Comparison of ENCODE assay signal across 9 cellular contexts in the genomic region with DNA sequence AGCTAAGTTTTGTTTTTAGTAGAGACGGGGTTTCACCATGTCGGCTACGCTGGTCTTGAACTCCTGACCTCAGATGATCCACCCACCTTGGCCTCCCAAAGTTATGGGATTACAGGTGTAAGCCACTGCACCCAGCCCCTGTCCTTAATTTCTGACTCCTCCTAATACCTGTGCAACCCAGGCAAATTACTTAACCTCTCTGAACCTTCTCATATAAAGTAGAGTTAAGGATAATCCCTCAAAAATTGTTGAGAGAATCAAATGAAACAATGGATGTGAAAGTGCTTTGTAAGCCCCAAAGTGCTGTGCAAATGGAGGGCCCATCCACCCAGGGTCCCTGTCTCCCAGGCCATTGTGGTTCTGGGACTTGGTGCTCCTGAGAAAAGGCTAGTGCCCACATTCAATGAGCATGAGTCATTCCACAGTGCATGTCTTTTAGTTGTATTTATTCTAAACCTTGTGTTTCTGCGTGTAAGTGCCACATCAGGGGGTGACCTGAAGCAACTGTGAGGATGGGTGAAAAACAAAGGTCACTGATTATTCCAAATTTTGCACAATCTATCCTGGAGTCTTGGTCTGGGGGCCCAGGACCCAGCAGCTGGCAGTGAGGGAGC.
DNase-seq lines count a peak whose midpoint lies in the region; ATAC-seq, FAIRE-seq and TF ChIP-seq lines count a peak whose summit lies in the region.
"Had no signal": no experiment of that assay in that cellular context is flagged by ENCODE, and none has a peak within 500 bp of the region (broad histone marks: within the 10 kb centered on the region; RNA-seq: fewer than 3 reads in every experiment).

No MANE protein-coding gene starts in this region.

- DNase-seq in GM03348 (ENCODE audit: low spot score) (peak; percentile 42), RCC 7860 (ENCODE audit: low spot score) (peak; percentile 49), fibroblast of lung (ENCODE audit: low read depth in 2 of 2) (peak; percentile 31 to 61), occipital lobe (lab: John Stamatoyannopoulos, UW) (no peak), GDM1 (lab: John Stamatoyannopoulos, UW) (no peak)
- DNase-seq in stimulated activated effector memory CD8-positive, alpha-beta T cell treated with anti-CD3 and anti-CD28 coated beads, Interleukin-12 subunit alpha, Interleukin-12 subunit beta, amount 100 ng/mL, for 72 hours (ENCODE audit: low spot score in 2 of 2) = no peak
- DNase-seq in activated CD4-positive, CD25-positive, alpha-beta regulatory T cell (lab: John Stamatoyannopoulos, UW) = no peak

- peaks cover 18% of the 10 kb centered on the region for H3K4me1 ChIP-seq in fibroblast of lung (ENCODE audit: control insufficient read depth, extremely low read depth, insufficient read depth, low read length)

- no peak overlapping the region for H2AFZ ChIP-seq in fibroblast of lung (ENCODE audit: low read length)

- ATAC-seq in stimulated activated effector memory CD8-positive, alpha-beta T cell treated with anti-CD3 and anti-CD28 coated beads, Interleukin-12 subunit alpha, Interleukin-12 subunit beta, amount 100 ng/mL, for 72 hours = peak; percentile 35
- no peak for ATAC-seq in GM18517 (IDR thresholded peaks at IDR 0.05; ENCODE audit: unreplicated experiment)

- H3K4me3 Mint-ChIP-seq in stimulated activated effector memory CD8-positive, alpha-beta T cell treated with anti-CD3 and anti-CD28 coated beads, Interleukin-12 subunit alpha, Interleukin-12 subunit beta, amount 100 ng/mL, for 72 hours = peak overlapping the region; percentile 32

- H3K4me3 ChIP-seq in fibroblast of lung (replicated peaks in 1 of 4; ENCODE audit: control extremely low read depth in 1 of 4, insufficient read depth in 1 of 4, low read depth in 3 of 4, low read length in 4 of 4) = no peak overlapping the region
- H3K4me3 ChIP-seq: Peyer's patch had no signal

- H3K27me3 ChIP-seq in fibroblast of lung (ENCODE audit: control insufficient read depth, insufficient read depth, low read length) = no peaks in the 10 kb centered on the region
- H3K27me3 ChIP-seq: Peyer's patch had no signal

- H3K9ac ChIP-seq in fibroblast of lung (ENCODE audit: insufficient read depth, low read length) = no peak overlapping the region

- no peak for TF ChIP-seq CTCF in fibroblast of lung (conservative IDR thresholded peaks at IDR 0.05 in 1 of 2, IDR thresholded peaks at IDR 0.05 in 1 of 2; ENCODE audit: low read depth in 1 of 2, low read length in 2 of 2)

- H3K9me3 Mint-ChIP-seq in stimulated activated effector memory CD8-positive, alpha-beta T cell treated with anti-CD3 and anti-CD28 coated beads, Interleukin-12 subunit alpha, Interleukin-12 subunit beta, amount 100 ng/mL, for 72 hours = no peaks in the 10 kb centered on the region

- H3K36me3 Mint-ChIP-seq in stimulated activated effector memory CD8-positive, alpha-beta T cell treated with anti-CD3 and anti-CD28 coated beads, Interleukin-12 subunit alpha, Interleukin-12 subunit beta, amount 100 ng/mL, for 72 hours = peaks cover 8% of the 10 kb centered on the region

- H3K79me2 ChIP-seq in fibroblast of lung (ENCODE audit: control insufficient read depth, insufficient read depth, low read length) = no peaks in the 10 kb centered on the region

- peak overlapping the region; percentile 70 for H3K27ac ChIP-seq in fibroblast of lung (ENCODE audit: insufficient read depth, low read length)

- H3K27ac Mint-ChIP-seq in stimulated activated effector memory CD8-positive, alpha-beta T cell treated with anti-CD3 and anti-CD28 coated beads, Interleukin-12 subunit alpha, Interleukin-12 subunit beta, amount 100 ng/mL, for 72 hours = peak overlapping the region; percentile 80

- H3K4me1 Mint-ChIP-seq in stimulated activated effector memory CD8-positive, alpha-beta T cell treated with anti-CD3 and anti-CD28 coated beads, Interleukin-12 subunit alpha, Interleukin-12 subunit beta, amount 100 ng/mL, for 72 hours = peaks cover 52% of the 10 kb centered on the region

- H4K20me1 ChIP-seq in fibroblast of lung (ENCODE audit: control insufficient read depth, extremely low read depth, insufficient read depth, low read length) = no peaks in the 10 kb centered on the region

- no peaks in the 10 kb centered on the region for H3K36me3 ChIP-seq in fibroblast of lung (ENCODE audit: control insufficient read depth, insufficient read depth, low read length)
- H3K36me3 ChIP-seq: Peyer's patch had no signal

- H3K9me3 ChIP-seq in fibroblast of lung (ENCODE audit: control insufficient read depth, insufficient read depth, low read depth, low read length) = no peaks in the 10 kb centered on the region
- H3K9me3 ChIP-seq: Peyer's patch had no signal

- no peak for FAIRE-seq in RCC 7860 (lab: Jason Lieb, UNC)

- no peak overlapping the region for H3K4me2 ChIP-seq in fibroblast of lung (ENCODE audit: extremely low read depth, insufficient read depth, low read length)

Comparison
In these comparisons a context has a peak if more than half of its experiments do, and no peak if none do; other contexts are left out.
1. DNase-seq: peak in GM03348 (single experiment), RCC 7860 (single experiment) and fibroblast of lung (2 of 2); none in stimulated activated effector memory CD8-positive, alpha-beta T cell treated with anti-CD3 and anti-CD28 coated beads, Interleukin-12 subunit alpha, Interleukin-12 subunit beta, amount 100 ng/mL, for 72 hours (0 of 2), activated CD4-positive, CD25-positive, alpha-beta regulatory T cell (0 of 4), occipital lobe (single experiment) and GDM1 (single experiment).